ENCODE assay signal across 11 cellular contexts in the genomic region with DNA sequence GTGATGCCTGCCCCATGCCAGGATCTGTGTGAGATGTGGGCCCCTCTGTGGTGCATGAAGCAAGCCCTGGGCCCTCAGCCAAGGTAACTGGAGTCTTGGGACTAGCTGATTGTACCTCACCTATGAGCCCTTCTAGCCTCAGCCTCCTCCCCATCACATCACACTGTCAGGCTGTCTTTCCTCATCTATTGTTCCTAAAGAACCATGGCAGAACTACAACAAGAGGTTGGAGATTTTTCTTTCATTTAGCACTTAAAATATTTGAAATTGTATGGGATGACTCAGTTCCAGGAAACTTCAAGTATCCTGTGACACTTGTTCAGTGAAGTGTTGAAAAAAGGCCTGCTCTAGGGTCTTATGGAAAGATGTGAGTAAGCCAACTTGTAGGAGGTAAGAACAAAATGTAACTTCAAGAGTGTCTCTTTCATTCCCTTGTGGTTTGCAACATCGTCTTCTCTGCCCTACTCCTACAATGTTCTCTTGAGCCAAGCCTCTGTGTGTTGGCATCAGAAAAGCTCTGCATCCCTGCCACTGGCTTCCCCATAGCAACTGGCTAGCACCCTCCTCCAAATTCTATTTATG. TPM values are rescaled to one million over a fixed set of nuclear protein-coding genes. Genes with fewer than 3 reads are reported as not detected.
DNase-seq lines count a peak whose midpoint lies in the region; ATAC-seq, FAIRE-seq and TF ChIP-seq lines count a peak whose summit lies in the region.
"Had no signal": no experiment of that assay in that cellular context is flagged by ENCODE, and none has a peak within 500 bp of the region (broad histone marks: within the 10 kb centered on the region; RNA-seq: fewer than 3 reads in every experiment).

No MANE protein-coding gene starts in this region.

- 56% methylated on average over 1 of the region's 1 CpG for WGBS in esophagus muscularis mucosa

- no peaks in the 10 kb centered on the region for H3K9me3 Mint-ChIP-seq in naive thymus-derived CD4-positive, alpha-beta T cell
- H3K9me3 Mint-ChIP-seq: memory B cell had no signal

- H3K4me1 Mint-ChIP-seq in naive thymus-derived CD4-positive, alpha-beta T cell, result peaks cover 0 to 16% (median 0%) of the 10 kb centered on the region in 7 donors

- H3K27me3 Mint-ChIP-seq in naive thymus-derived CD4-positive, alpha-beta T cell, result peaks cover 0 to 6% (median 2%) of the 10 kb centered on the region in 5 donors
- H3K27me3 Mint-ChIP-seq: memory B cell had no signal

- H3K4me3 ChIP-seq in esophagus muscularis mucosa, result no peak overlapping the region
- H3K4me3 ChIP-seq in naive thymus-derived CD4-positive, alpha-beta T cell (ENCODE audit: low read length), result no peak overlapping the region

- no peaks in the 10 kb centered on the region for H3K27me3 ChIP-seq in esophagus muscularis mucosa
- no peaks in the 10 kb centered on the region for H3K27me3 ChIP-seq in naive thymus-derived CD4-positive, alpha-beta T cell (ENCODE audit: control insufficient read depth in 2 of 2, insufficient read depth in 2 of 2, low read length in 2 of 2)

- H3K27ac Mint-ChIP-seq in naive thymus-derived CD4-positive, alpha-beta T cell, result no peak overlapping the region
- H3K27ac Mint-ChIP-seq: memory B cell had no signal

- TF ChIP-seq POLR2A in H54 (IDR thresholded peaks at IDR 0.05; ENCODE audit: low read depth, low read length), result no peak
- no peak for TF ChIP-seq POLR2A in esophagus muscularis mucosa (IDR thresholded peaks at IDR 0.05; ENCODE audit: low read depth)
- no peak for TF ChIP-seq POLR2A in GM18505 (IDR thresholded peaks at IDR 0.05; ENCODE audit: borderline replicate concordance, extremely low read depth, insufficient read depth, insufficient read length)

- ATAC-seq in omental fat pad (ENCODE audit: low FRiP score), result peak; percentile 51
- ATAC-seq in naive thymus-derived CD4-positive, alpha-beta T cell, result no peak
- ATAC-seq in GM18505 (IDR thresholded peaks at IDR 0.05; ENCODE audit: unreplicated experiment), result no peak

- H3K36me3 ChIP-seq in esophagus muscularis mucosa, result no peaks in the 10 kb centered on the region
- no peaks in the 10 kb centered on the region for H3K36me3 ChIP-seq in naive thymus-derived CD4-positive, alpha-beta T cell (ENCODE audit: control insufficient read depth in 2 of 3, insufficient read depth in 3 of 3, low read length in 3 of 3)

- CTCF ChIA-PET in naive thymus-derived CD4-positive, alpha-beta T cell (lab: Charles Lee), result no interaction called here

- H3K9me3 ChIP-seq in esophagus muscularis mucosa, result no peaks in the 10 kb centered on the region
- no peaks in the 10 kb centered on the region for H3K9me3 ChIP-seq in naive thymus-derived CD4-positive, alpha-beta T cell (ENCODE audit: control insufficient read depth in 2 of 3, low read length in 3 of 3)

- peak; percentile 81 for FAIRE-seq in H54 (lab: Jason Lieb, UNC)

- peaks cover 0 to 11% (median 0%) of the 10 kb centered on the region in 4 donors for H3K4me1 ChIP-seq in esophagus muscularis mucosa
- H3K4me1 ChIP-seq in naive thymus-derived CD4-positive, alpha-beta T cell (ENCODE audit: control insufficient read depth in 2 of 2, insufficient read depth in 2 of 2, low read length in 2 of 2), result no peaks in the 10 kb centered on the region

- H3K27ac ChIP-seq in esophagus muscularis mucosa (replicated peaks in 1 of 4), result peak overlapping the region in 3 of 4 donors; percentile 16 to 35 (median 23)
- no peak overlapping the region for H3K27ac ChIP-seq in naive thymus-derived CD4-positive, alpha-beta T cell (ENCODE audit: low read depth, low read length)

- no peak for TF ChIP-seq CTCF in esophagus muscularis mucosa (IDR thresholded peaks at IDR 0.05)
- no peak for TF ChIP-seq CTCF in omental fat pad (IDR thresholded peaks at IDR 0.05)

- POLR2A ChIA-PET in naive thymus-derived CD4-positive, alpha-beta T cell (lab: Charles Lee), result no interaction called here

- H3K36me3 Mint-ChIP-seq in naive thymus-derived CD4-positive, alpha-beta T cell, result peaks cover 0 to 3% (median 0%) of the 10 kb centered on the region in 5 donors
- H3K36me3 Mint-ChIP-seq: memory B cell had no signal

- no peak overlapping the region for H3K4me3 Mint-ChIP-seq in naive thymus-derived CD4-positive, alpha-beta T cell
- H3K4me3 Mint-ChIP-seq: memory B cell had no signal

- DNase-seq in H54 (ENCODE audit: insufficient read length, low spot score), result no peak
- peak; percentile 9 for DNase-seq in RKO (ENCODE audit: low spot score)
- no peak for DNase-seq in esophagus muscularis mucosa (ENCODE audit: extremely low spot score)
- DNase-seq in omental fat pad (ENCODE audit: low spot score), result no peak
- DNase-seq in naive thymus-derived CD4-positive, alpha-beta T cell, result no peak
- no peak for DNase-seq in GOT3 (lab: John Stamatoyannopoulos, UW)
- DNase-seq: cortex of kidney; NCI-H524; stimulated activated CD4-positive, alpha-beta T cell treated with anti-CD3 and anti-CD28 coated beads, Interleukin-4, amount 100 ng/mL, for 4 hours had no signal

- intact Hi-C loops in esophagus muscularis mucosa (cut with DNase I), result no loop called here
- intact Hi-C loops in naive thymus-derived CD4-positive, alpha-beta T cell (cut with micrococcal nuclease), result no loop called here

- TF ChIP-seq EP300 in esophagus muscularis mucosa (IDR thresholded peaks at IDR 0.05), result no peak

RNA-seq across cellular contexts. Expression of a gene that starts 58.7 kb away (rescaled TPM):
- total RNA-seq in esophagus muscularis mucosa (10 to 100 TPM; 61.9 to 94.8 (median 78.5) TPM), omental fat pad (100 to 1,000 TPM in 2 of 4 donors, 10 to 100 TPM in 2; 27.7 to 287 (median 98.7) TPM)
- 10 to 100 TPM; 59.2 to 66.6 (median 64.3) TPM for total RNA-seq in naive thymus-derived CD4-positive, alpha-beta T cell
- 1 to 10 TPM; 4.2 to 8.4 TPM for polyA plus RNA-seq in naive thymus-derived CD4-positive, alpha-beta T cell
